8 cellular contexts compared by ENCODE assay signal in genomic region chr12:24902521-24903304, GRCh38. TPM values are rescaled to one million over a fixed set of nuclear protein-coding genes. Genes with fewer than 3 reads are reported as not detected.
DNase-seq lines count a peak whose midpoint lies in the region; ATAC-seq and TF ChIP-seq lines count a peak whose summit lies in the region.

No MANE protein-coding gene starts in this region.

- in situ Hi-C loops in GM13976 (cut with MboI; ENCODE audit: low sequenced_read_pairs, unreplicated experiment), result no loop called here

- H3K27ac ChIP-seq in right cardiac atrium (ENCODE audit: low read length), result no peak overlapping the region

- WGBS in right cardiac atrium, result 1% methylated on average over 72 of the region's 72 CpGs

- H3K9me3 ChIP-seq in adipocyte (ENCODE audit: control insufficient read depth, low read length) (no peaks in the 10 kb centered on the region), right cardiac atrium (ENCODE audit: control insufficient read depth, low read length) (no peaks in the 10 kb centered on the region)

- intact Hi-C loops in right cardiac atrium (cut with DNase I) (no loop called here), posterior vena cava (cut with DNase I) (no loop called here)

- ATAC-seq in HG02943 (IDR thresholded peaks at IDR 0.05; ENCODE audit: low read depth, unreplicated experiment) (peak; percentile 50), right cardiac atrium (peak; percentile 66 to 75), HG02973 (IDR thresholded peaks at IDR 0.05; ENCODE audit: unreplicated experiment) (no peak)

- peaks cover 30% of the 10 kb centered on the region for H3K4me1 ChIP-seq in adipocyte (ENCODE audit: control insufficient read depth, insufficient read depth, low read length)
- no peaks in the 10 kb centered on the region for H3K4me1 ChIP-seq in right cardiac atrium (ENCODE audit: control insufficient read depth, insufficient read depth, low read length)

- H3K9ac ChIP-seq in adipocyte (ENCODE audit: low read length), result peak overlapping the region; percentile 38

- H3K4me3 ChIP-seq in adipocyte (ENCODE audit: low read length), result peak overlapping the region; percentile 79
- H3K4me3 ChIP-seq in right cardiac atrium (ENCODE audit: low read length), result peak overlapping the region; percentile 61

- H3K27me3 ChIP-seq in adipocyte (replicated peaks; ENCODE audit: control insufficient read depth, insufficient read depth, low read length) (no peaks in the 10 kb centered on the region), right cardiac atrium (ENCODE audit: control insufficient read depth, insufficient read depth) (no peaks in the 10 kb centered on the region)

- TF ChIP-seq CTCF in GM13976 (IDR thresholded peaks at IDR 0.05; ENCODE audit: borderline replicate concordance, control extremely low read depth, extremely low read depth, insufficient read depth, missing control alignments), result no peak

- H3K36me3 ChIP-seq in adipocyte (ENCODE audit: control insufficient read depth, insufficient read depth, low read length, severe bottlenecking), result no peaks in the 10 kb centered on the region

- DNase-seq in GM13976 (ENCODE audit: low spot score) (peak; percentile 65), adipocyte (ENCODE audit: low read depth) (peak; percentile 72), right cardiac atrium (peak in 2 of 3 donors; percentile 60), posterior vena cava (ENCODE audit: low spot score) (peak; percentile 83), T-helper 9 cell (no peak), NCI-H187 treated with DMSO at 0.1 percent for 48 hours (lab: John Stamatoyannopoulos, UW) (no peak)

RNA-seq across cellular contexts. Expression of gene BCAT1, which starts 46.2 kb away (rescaled TPM):
- total RNA-seq in right cardiac atrium, result 1 to 10 TPM; 5.1 to 9.0 (median 6.2) TPM
- 0.86 TPM for polyA plus RNA-seq in right cardiac atrium
- total RNA-seq in posterior vena cava, result 10 to 100 TPM; 44.3 to 45.1 TPM

Comparison
In these comparisons a context has a peak if more than half of its experiments do, and no peak if none do; other contexts are left out.
1. DNase-seq: peak in GM13976 (single experiment), adipocyte (single experiment), right cardiac atrium (2 of 3) and posterior vena cava (single experiment); none in T-helper 9 cell (single experiment) and NCI-H187 treated with DMSO at 0.1 percent for 48 hours (single experiment).
2. RNA of gene BCAT1, which starts 46.2 kb away (total RNA-seq): 44.3 to 45.1 TPM in posterior vena cava; 5.1 to 9.0 TPM in right cardiac atrium; every median in the first group is over 4 times any median in the second.